Comparison of ENCODE assay signal across 35 cellular contexts in the genomic region with DNA sequence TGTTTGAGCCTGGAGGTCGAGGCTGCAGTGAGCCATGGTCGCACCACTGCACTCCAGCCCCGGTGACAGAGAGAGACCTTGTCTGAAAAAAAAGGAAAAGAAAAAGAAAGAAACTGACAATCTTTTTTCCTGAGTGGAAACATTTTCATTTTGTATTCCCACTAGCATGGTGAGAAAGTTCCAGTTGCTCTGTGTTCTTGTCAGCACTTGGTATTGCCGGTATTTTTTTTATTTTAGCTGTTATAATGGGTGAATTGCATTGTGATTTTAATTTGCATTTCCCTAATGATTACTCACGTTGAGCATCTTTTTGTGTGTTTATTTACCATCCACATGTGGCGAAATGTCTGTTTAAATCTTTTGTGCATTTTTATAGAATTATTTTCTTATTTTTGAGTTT.
"Had no signal": no experiment of that assay in that cellular context is flagged by ENCODE, and none has a peak within 500 bp of the region (broad histone marks: within the 10 kb centered on the region; RNA-seq: fewer than 3 reads in every experiment).

No MANE protein-coding gene starts in this region.

- H3K27me3 ChIP-seq: MG63 had no signal

- DNase-seq: Karpas-422, Kasumi-1, MG63, MM.1S, MV-4-11, NCI-H1048, NCI-H1092, NCI-H1092 treated with DMSO at 0.1 percent for 48 hours, NCI-H1105, NCI-H1105 treated with DMSO at 0.1 percent for 48 hours, NCI-H1417, NCI-H1417 treated with DMSO at 0.1 percent for 48 hours, NCI-H1436, NCI-H1436 treated with DMSO at 0.1 percent for 48 hours, NCI-H146, NCI-H1694, NCI-H1694 treated with DMSO at 0.1 percent for 48 hours, NCI-H187, NCI-H187 treated with DMSO at 0.1 percent for 48 hours, NCI-H1930, NCI-H2029, NCI-H2029 treated with DMSO at 0.1 percent for 48 hours, NCI-H2081, NCI-H2081 treated with DMSO at 0.1 percent for 48 hours, NCI-H2107, NCI-H2171, NCI-H2171 treated with DMSO at 0.1 percent for 48 hours, NCI-H2227 treated with DMSO at 0.1 percent for 48 hours, NCI-H226, NCI-H345, NCI-H446, NCI-H446 treated with DMSO at 0.1 percent for 48 hours, NCI-H510A, NCI-H510A treated with DMSO at 0.1 percent for 48 hours, NCI-H524 had no signal

- H3K4me3 ChIP-seq: MG63 had no signal

- H3K36me3 ChIP-seq: MG63 had no signal

- H3K9me3 ChIP-seq: MG63 had no signal
